Comparison of ENCODE assay signal across 11 cellular contexts in genomic region chr22:48751539-48752437, GRCh38.
"Had no signal": no experiment of that assay in that cellular context is flagged by ENCODE, and none has a peak within 500 bp of the region (broad histone marks: within the 10 kb centered on the region; RNA-seq: fewer than 3 reads in every experiment).

No MANE protein-coding gene starts in this region.

- H3K27ac ChIP-seq: tibial nerve had no signal

- DNase-seq: activated CD4-positive, alpha-beta T cell treated with anti-CD3 and anti-CD28 coated beads, Interleukin-2, amount 50 U/mL, for 48 hours; foreskin melanocyte; occipital lobe; small intestine had no signal

- H3K4me3 Mint-ChIP-seq: activated naive CD8-positive, alpha-beta T cell; memory B cell; natural killer cell treated with Interleukin-12 subunit alpha and Interleukin-12 subunit beta and Interleukin-15 and Interleukin-18, amount 100 ng/mL, for 72 hours; stimulated activated effector memory CD8-positive, alpha-beta T cell treated with anti-CD3 and anti-CD28 coated beads, Interleukin-12 subunit alpha, Interleukin-12 subunit beta, amount 100 ng/mL, for 72 hours had no signal

- H3K4me1 Mint-ChIP-seq: memory B cell; stimulated activated effector memory CD8-positive, alpha-beta T cell treated with anti-CD3 and anti-CD28 coated beads, Interleukin-12 subunit alpha, Interleukin-12 subunit beta, amount 100 ng/mL, for 72 hours had no signal

- H3K4me3 ChIP-seq: tibial nerve had no signal

- H3K9me3 ChIP-seq: tibial nerve had no signal

- H3K27me3 ChIP-seq: tibial nerve had no signal

- ATAC-seq: activated CD4-positive, CD25-positive, alpha-beta regulatory T cell treated with anti-CD3 and anti-CD28 coated beads, Interleukin-2, amount 50 U/mL, for 24 hours; left lobe of liver; natural killer cell treated with Interleukin-12 subunit alpha and Interleukin-12 subunit beta and Interleukin-15 and Interleukin-18, amount 100 ng/mL, for 72 hours; stimulated activated effector memory CD8-positive, alpha-beta T cell treated with anti-CD3 and anti-CD28 coated beads, Interleukin-12 subunit alpha, Interleukin-12 subunit beta, amount 100 ng/mL, for 72 hours had no signal

- H3K4me1 ChIP-seq: tibial nerve had no signal

- H3K27ac Mint-ChIP-seq: activated naive CD8-positive, alpha-beta T cell; memory B cell; natural killer cell treated with Interleukin-12 subunit alpha and Interleukin-12 subunit beta and Interleukin-15 and Interleukin-18, amount 100 ng/mL, for 72 hours; stimulated activated effector memory CD8-positive, alpha-beta T cell treated with anti-CD3 and anti-CD28 coated beads, Interleukin-12 subunit alpha, Interleukin-12 subunit beta, amount 100 ng/mL, for 72 hours had no signal

- H3K9me3 Mint-ChIP-seq: memory B cell; natural killer cell treated with Interleukin-12 subunit alpha and Interleukin-12 subunit beta and Interleukin-15 and Interleukin-18, amount 100 ng/mL, for 72 hours; stimulated activated effector memory CD8-positive, alpha-beta T cell treated with anti-CD3 and anti-CD28 coated beads, Interleukin-12 subunit alpha, Interleukin-12 subunit beta, amount 100 ng/mL, for 72 hours had no signal

- H3K27me3 Mint-ChIP-seq: memory B cell; natural killer cell treated with Interleukin-12 subunit alpha and Interleukin-12 subunit beta and Interleukin-15 and Interleukin-18, amount 100 ng/mL, for 72 hours had no signal

- H3K36me3 Mint-ChIP-seq: activated naive CD8-positive, alpha-beta T cell; memory B cell; natural killer cell treated with Interleukin-12 subunit alpha and Interleukin-12 subunit beta and Interleukin-15 and Interleukin-18, amount 100 ng/mL, for 72 hours; stimulated activated effector memory CD8-positive, alpha-beta T cell treated with anti-CD3 and anti-CD28 coated beads, Interleukin-12 subunit alpha, Interleukin-12 subunit beta, amount 100 ng/mL, for 72 hours had no signal
